In the genomic region with DNA sequence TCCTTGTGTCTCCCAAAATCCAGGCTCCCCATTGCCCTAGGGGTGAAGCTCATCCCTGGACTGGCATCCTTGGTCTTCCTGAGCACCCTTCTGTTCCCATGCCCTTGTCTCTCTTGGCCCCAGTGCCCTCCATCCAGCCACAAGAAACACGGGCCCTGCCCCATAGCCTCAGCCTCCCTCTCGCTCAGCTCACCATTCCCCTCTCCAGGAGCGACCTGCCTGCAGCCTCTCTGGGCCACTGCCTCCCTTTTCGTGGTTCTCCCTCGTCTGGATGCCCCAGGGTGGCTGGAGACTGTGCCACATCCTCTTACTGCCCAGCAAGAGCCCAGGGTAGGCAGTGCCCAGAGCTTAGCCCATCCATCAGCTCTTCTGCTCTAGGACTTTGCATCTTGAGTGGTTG, we compare ENCODE assay signal across 32 cellular contexts.
"Had no signal": no experiment of that assay in that cellular context is flagged by ENCODE, and none has a peak within 500 bp of the region (broad histone marks: within the 10 kb centered on the region; RNA-seq: fewer than 3 reads in every experiment).

No MANE protein-coding gene starts in this region.

- H3K9me3 ChIP-seq: MG63 had no signal

- H2AFZ ChIP-seq: PC-9 had no signal

- DNase-seq: activated CD4-positive, alpha-beta T cell treated with anti-CD3 and anti-CD28 coated beads for 1 hour; activated CD4-positive, alpha-beta T cell treated with anti-CD3 and anti-CD28 coated beads for 48 hours; activated CD4-positive, CD25-positive, alpha-beta regulatory T cell; activated effector memory CD4-positive, alpha-beta T cell treated with anti-CD3 and anti-CD28 coated beads, Interleukin-2, amount 50 U/mL, for 16 hours; activated naive CD4-positive, alpha-beta T cell; activated naive CD4-positive, alpha-beta T cell treated with anti-CD3 and anti-CD28 coated beads, Interleukin-2, amount 50 U/mL, for 16 hours; activated naive CD8-positive, alpha-beta T cell treated with anti-CD3 and anti-CD28 coated beads for 36 hours; activated T-cell treated with anti-CD3 and anti-CD28 coated beads, Interleukin-2, amount 50 U/mL, for 72 hours; amniotic stem cell; aorta; central memory CD4-positive, alpha-beta T cell; Kasumi-1; KG1; NCI-H1048; NCI-H1436 treated with DMSO at 0.1 percent for 48 hours; NCI-H1694 treated with DMSO at 0.1 percent for 48 hours; NCI-H2029; NCI-H2107; NCI-H2171; NCI-H510A; NCI-H526; NCI-H748 treated with DMSO at 0.1 percent for 48 hours; NK-92 treated with Interleukin-12 subunit alpha and Interleukin-12 subunit beta, amount 100 ng/mL, for 24 hours; PC-9; SW 1271; T-helper 1 cell; T-helper 2 cell; T-helper 9 cell had no signal

- ATAC-seq: activated T-cell treated with anti-CD3 and anti-CD28 coated beads, Interleukin-2, amount 50 U/mL, for 72 hours; activated T-helper 17 cell treated with anti-CD3 and anti-CD28 coated beads, Interleukin-2, amount 50 U/mL, for 72 hours had no signal

- H3K27me3 ChIP-seq: brain microvascular endothelial cell, MG63 had no signal

- H3K4me3 ChIP-seq: MG63, PC-9 had no signal

- H3K36me3 ChIP-seq: brain microvascular endothelial cell, MG63 had no signal

- H3K4me2 ChIP-seq: PC-9 had no signal

- H3K27ac ChIP-seq: brain microvascular endothelial cell, PC-9, VCaP had no signal
